Comparison of ENCODE assay signal across 27 cellular contexts in the genomic region with DNA sequence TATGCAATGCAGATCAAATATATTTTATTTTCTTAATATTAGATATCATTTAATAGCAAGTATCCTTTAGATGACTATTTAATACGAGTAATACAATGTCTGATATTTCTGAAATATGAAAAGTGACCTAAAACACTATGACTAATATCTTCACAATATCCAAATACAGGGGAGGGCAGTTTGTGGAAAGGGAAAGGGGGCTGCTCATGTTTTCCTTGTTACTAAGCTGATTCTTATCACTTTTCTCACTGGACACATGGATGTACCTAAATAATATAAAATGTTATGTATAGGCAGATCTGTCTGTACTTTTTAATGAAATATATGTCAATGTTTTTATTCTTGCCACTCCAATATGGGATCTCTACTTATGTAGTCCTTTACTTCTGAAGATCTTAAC.
DNase-seq lines count a peak whose midpoint lies in the region; ATAC-seq and TF ChIP-seq lines count a peak whose summit lies in the region.
"Had no signal": no experiment of that assay in that cellular context is flagged by ENCODE, and none has a peak within 500 bp of the region (broad histone marks: within the 10 kb centered on the region; RNA-seq: fewer than 3 reads in every experiment).

No MANE protein-coding gene starts in this region.

- no peak overlapping the region for H3K4me3 ChIP-seq in SK-N-SH (ENCODE audit: low read depth in 2 of 2, low read length in 1 of 2)
- H3K4me3 ChIP-seq: A549; BLaER1; BLaER1 treated with 17β-estradiol and CSF1 and Interleukin-3, amounts not matched to agents 10 nM and 100 nM had no signal

- no peaks in the 10 kb centered on the region for H3K36me3 ChIP-seq in SK-N-SH (replicated peaks in 1 of 2; ENCODE audit: control insufficient read depth in 1 of 2, insufficient read depth in 2 of 2, low read length in 1 of 2)
- H3K36me3 ChIP-seq: BE2C; BLaER1; BLaER1 treated with 17β-estradiol and CSF1 and Interleukin-3, amounts not matched to agents 10 nM and 100 nM had no signal

- H3K27ac ChIP-seq in SK-N-SH (ENCODE audit: low read depth in 2 of 2, low read length in 1 of 2), result peak overlapping the region; percentile 22 to 86; a peak in 3 of 4 replicates
- H3K27ac ChIP-seq: 22Rv1; A549; BLaER1; BLaER1 treated with 17β-estradiol and CSF1 and Interleukin-3, amounts not matched to agents 10 nM and 100 nM; C4-2B had no signal

- no peaks in the 10 kb centered on the region for H3K27me3 ChIP-seq in SK-N-SH (ENCODE audit: insufficient read depth)
- H3K27me3 ChIP-seq: BE2C; BLaER1; BLaER1 treated with 17β-estradiol and CSF1 and Interleukin-3, amounts not matched to agents 10 nM and 100 nM had no signal

- no peaks in the 10 kb centered on the region for H3K9me2 ChIP-seq in SK-N-SH

- TF ChIP-seq RAD21 in SK-N-SH (IDR thresholded peaks at IDR 0.05; ENCODE audit: low read length), result no peak

- WGBS in SK-N-SH (ENCODE audit: low lambda C conversion rate), result 11% methylated on average over 1 of the region's 1 CpG

- H4K20me1 ChIP-seq in SK-N-SH (ENCODE audit: insufficient read depth), result no peaks in the 10 kb centered on the region
- H4K20me1 ChIP-seq: BLaER1; BLaER1 treated with 17β-estradiol and CSF1 and Interleukin-3, amounts not matched to agents 10 nM and 100 nM had no signal

- H3K4me2 ChIP-seq in SK-N-SH, result peak overlapping the region; percentile 1; the same call in 1 of the 2 replicates
- H3K4me2 ChIP-seq: A549; BLaER1; BLaER1 treated with 17β-estradiol and CSF1 and Interleukin-3, amounts not matched to agents 10 nM and 100 nM had no signal

- H2AFZ ChIP-seq in SK-N-SH (ENCODE audit: low read depth), result no peak overlapping the region

- CTCF ChIA-PET in SK-N-SH (lab: Yijun Ruan, JAX), result no interaction called here

- H3F3A ChIP-seq in SK-N-SH (replicated peaks; ENCODE audit: insufficient read depth), result peaks cover 35% of the 10 kb centered on the region

- TF ChIP-seq EP300 in SK-N-SH (IDR thresholded peaks at IDR 0.05; ENCODE audit: borderline replicate concordance in 1 of 2, low read depth in 1 of 2, low read length in 1 of 2), result peak in 1 of 2 experiments; percentile 79; a peak in 2 of 4 replicates

- peak overlapping the region; percentile 35; the same call in 1 of the 2 replicates for H3K9ac ChIP-seq in SK-N-SH
- H3K9ac ChIP-seq: BLaER1; BLaER1 treated with 17β-estradiol and CSF1 and Interleukin-3, amounts not matched to agents 10 nM and 100 nM had no signal

- no peak for ATAC-seq in SK-N-SH treated with all-trans-retinoic acid at 6 μM for 48 hours
- ATAC-seq: A549; CD8-positive, alpha-beta T cell had no signal

- POLR2A ChIA-PET in SK-N-SH (lab: Yijun Ruan, JAX), result no interaction called here

- no peak for DNase-seq in SK-N-SH
- DNase-seq: 8988T; ACHN; AML-193; BE2C; C1 segment of cervical spinal cord; Caco-2; Calu3; CD4-positive, alpha-beta memory T cell; CD4-positive, alpha-beta T cell; CD4-positive, CD25-positive, alpha-beta regulatory T cell; CD8-positive, alpha-beta memory T cell; CD8-positive, alpha-beta T cell; COR-L47; DMS 273 treated with DMSO at 0.1 percent for 48 hours; DMS153; DMS53; DMS79; DMS79 treated with DMSO at 0.1 percent for 48 hours; DND-41; EL had no signal

- no peak for TF ChIP-seq CTCF in SK-N-SH (IDR thresholded peaks at IDR 0.05)

- peaks cover 4 to 5% of the 10 kb centered on the region in 2 experiments; a peak in 2 of 4 replicates for H3K4me1 ChIP-seq in SK-N-SH (ENCODE audit: control insufficient read depth in 1 of 2, insufficient read depth in 2 of 2, low read depth in 1 of 2, low read length in 1 of 2)
- H3K4me1 ChIP-seq: A549; BLaER1; BLaER1 treated with 17β-estradiol and CSF1 and Interleukin-3, amounts not matched to agents 10 nM and 100 nM; Caco-2 had no signal

- no peaks in the 10 kb centered on the region for H3K9me3 ChIP-seq in SK-N-SH
- H3K9me3 ChIP-seq: A549; BE2C; BLaER1; BLaER1 treated with 17β-estradiol and CSF1 and Interleukin-3, amounts not matched to agents 10 nM and 100 nM; Caco-2 had no signal

- no peaks in the 10 kb centered on the region for H3K79me2 ChIP-seq in SK-N-SH (ENCODE audit: insufficient read depth)

TF ChIP-seq in SK-N-SH, 30 proteins besides CTCF, POLR2A, EP300 and RAD21:
- TF ChIP-seq TCF12 (IDR thresholded peaks at IDR 0.05), result peak; percentile 70
- TF ChIP-seq FOXM1 (IDR thresholded peaks at IDR 0.05; ENCODE audit: low read depth), result no peak
- peak; percentile 46; the same call in 1 of the 2 replicates for TF ChIP-seq FOSL2 (IDR thresholded peaks at IDR 0.05; ENCODE audit: borderline replicate concordance, low read depth)
- TF ChIP-seq JUND (IDR thresholded peaks at IDR 0.05), result peak; percentile 68
- no peak for TF ChIP-seq TAF1 (IDR thresholded peaks at IDR 0.05; ENCODE audit: borderline replicate concordance, low read depth, low read length)
- no peak for TF ChIP-seq YY1 (IDR thresholded peaks at IDR 0.05; ENCODE audit: low read depth)
- peak; percentile 37; the same call in 1 of the 2 replicates for TF ChIP-seq TEAD4 (IDR thresholded peaks at IDR 0.05; ENCODE audit: borderline replicate concordance, insufficient read depth)
- TF ChIP-seq, protein P1, sequence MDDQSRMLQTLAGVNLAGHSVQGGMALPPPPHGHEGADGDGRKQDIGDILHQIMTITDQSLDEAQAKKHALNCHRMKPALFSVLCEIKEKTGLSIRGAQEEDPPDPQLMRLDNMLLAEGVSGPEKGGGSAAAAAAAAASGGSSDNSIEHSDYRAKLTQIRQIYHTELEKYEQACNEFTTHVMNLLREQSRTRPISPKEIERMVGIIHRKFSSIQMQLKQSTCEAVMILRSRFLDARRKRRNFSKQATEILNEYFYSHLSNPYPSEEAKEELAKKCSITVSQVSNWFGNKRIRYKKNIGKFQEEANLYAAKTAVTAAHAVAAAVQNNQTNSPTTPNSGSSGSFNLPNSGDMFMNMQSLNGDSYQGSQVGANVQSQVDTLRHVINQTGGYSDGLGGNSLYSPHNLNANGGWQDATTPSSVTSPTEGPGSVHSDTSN (IDR thresholded peaks at IDR 0.05), result peak; percentile 51; the same call in 1 of the 2 replicates

TF ChIP-seq in SK-N-SH treated with all-trans-retinoic acid at 6 μM for 48 hours, 23 proteins besides CTCF, POLR2A, EP300 and RAD21 (continues in another document):
- TF ChIP-seq OSR1 (CRISPR knock-in tag; IDR thresholded peaks at IDR 0.05) (no peak), ZNF565 (CRISPR knock-in tag; conservative IDR thresholded peaks at IDR 0.05; ENCODE audit: low read depth) (no peak), BACH2 (CRISPR knock-in tag; IDR thresholded peaks at IDR 0.05; ENCODE audit: borderline replicate concordance) (no peak), PPARA (CRISPR knock-in tag; IDR thresholded peaks at IDR 0.05; ENCODE audit: borderline replicate concordance) (no peak), GLIS3 (CRISPR knock-in tag; IDR thresholded peaks at IDR 0.05) (no peak)
- TF ChIP-seq, protein P2, sequence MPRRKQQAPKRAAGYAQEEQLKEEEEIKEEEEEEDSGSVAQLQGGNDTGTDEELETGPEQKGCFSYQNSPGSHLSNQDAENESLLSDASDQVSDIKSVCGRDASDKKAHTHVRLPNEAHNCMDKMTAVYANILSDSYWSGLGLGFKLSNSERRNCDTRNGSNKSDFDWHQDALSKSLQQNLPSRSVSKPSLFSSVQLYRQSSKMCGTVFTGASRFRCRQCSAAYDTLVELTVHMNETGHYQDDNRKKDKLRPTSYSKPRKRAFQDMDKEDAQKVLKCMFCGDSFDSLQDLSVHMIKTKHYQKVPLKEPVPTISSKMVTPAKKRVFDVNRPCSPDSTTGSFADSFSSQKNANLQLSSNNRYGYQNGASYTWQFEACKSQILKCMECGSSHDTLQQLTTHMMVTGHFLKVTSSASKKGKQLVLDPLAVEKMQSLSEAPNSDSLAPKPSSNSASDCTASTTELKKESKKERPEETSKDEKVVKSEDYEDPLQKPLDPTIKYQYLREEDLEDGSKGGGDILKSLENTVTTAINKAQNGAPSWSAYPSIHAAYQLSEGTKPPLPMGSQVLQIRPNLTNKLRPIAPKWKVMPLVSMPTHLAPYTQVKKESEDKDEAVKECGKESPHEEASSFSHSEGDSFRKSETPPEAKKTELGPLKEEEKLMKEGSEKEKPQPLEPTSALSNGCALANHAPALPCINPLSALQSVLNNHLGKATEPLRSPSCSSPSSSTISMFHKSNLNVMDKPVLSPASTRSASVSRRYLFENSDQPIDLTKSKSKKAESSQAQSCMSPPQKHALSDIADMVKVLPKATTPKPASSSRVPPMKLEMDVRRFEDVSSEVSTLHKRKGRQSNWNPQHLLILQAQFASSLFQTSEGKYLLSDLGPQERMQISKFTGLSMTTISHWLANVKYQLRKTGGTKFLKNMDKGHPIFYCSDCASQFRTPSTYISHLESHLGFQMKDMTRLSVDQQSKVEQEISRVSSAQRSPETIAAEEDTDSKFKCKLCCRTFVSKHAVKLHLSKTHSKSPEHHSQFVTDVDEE (CRISPR knock-in tag; IDR thresholded peaks at IDR 0.05), result no peak
- TF ChIP-seq, protein P3, sequence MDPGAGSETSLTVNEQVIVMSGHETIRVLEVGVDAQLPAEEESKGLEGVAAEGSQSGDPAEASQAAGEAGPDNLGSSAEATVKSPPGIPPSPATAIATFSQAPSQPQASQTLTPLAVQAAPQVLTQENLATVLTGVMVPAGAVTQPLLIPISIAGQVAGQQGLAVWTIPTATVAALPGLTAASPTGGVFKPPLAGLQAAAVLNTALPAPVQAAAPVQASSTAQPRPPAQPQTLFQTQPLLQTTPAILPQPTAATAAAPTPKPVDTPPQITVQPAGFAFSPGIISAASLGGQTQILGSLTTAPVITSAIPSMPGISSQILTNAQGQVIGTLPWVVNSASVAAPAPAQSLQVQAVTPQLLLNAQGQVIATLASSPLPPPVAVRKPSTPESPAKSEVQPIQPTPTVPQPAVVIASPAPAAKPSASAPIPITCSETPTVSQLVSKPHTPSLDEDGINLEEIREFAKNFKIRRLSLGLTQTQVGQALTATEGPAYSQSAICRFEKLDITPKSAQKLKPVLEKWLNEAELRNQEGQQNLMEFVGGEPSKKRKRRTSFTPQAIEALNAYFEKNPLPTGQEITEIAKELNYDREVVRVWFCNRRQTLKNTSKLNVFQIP (CRISPR knock-in tag; IDR thresholded peaks at IDR 0.05; ENCODE audit: borderline replicate concordance, low read depth), result no peak
- TF ChIP-seq, protein P4, sequence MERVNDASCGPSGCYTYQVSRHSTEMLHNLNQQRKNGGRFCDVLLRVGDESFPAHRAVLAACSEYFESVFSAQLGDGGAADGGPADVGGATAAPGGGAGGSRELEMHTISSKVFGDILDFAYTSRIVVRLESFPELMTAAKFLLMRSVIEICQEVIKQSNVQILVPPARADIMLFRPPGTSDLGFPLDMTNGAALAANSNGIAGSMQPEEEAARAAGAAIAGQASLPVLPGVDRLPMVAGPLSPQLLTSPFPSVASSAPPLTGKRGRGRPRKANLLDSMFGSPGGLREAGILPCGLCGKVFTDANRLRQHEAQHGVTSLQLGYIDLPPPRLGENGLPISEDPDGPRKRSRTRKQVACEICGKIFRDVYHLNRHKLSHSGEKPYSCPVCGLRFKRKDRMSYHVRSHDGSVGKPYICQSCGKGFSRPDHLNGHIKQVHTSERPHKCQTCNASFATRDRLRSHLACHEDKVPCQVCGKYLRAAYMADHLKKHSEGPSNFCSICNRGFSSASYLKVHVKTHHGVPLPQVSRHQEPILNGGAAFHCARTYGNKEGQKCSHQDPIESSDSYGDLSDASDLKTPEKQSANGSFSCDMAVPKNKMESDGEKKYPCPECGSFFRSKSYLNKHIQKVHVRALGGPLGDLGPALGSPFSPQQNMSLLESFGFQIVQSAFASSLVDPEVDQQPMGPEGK (CRISPR knock-in tag; IDR thresholded peaks at IDR 0.05; ENCODE audit: borderline replicate concordance), result no peak
